Comparison of ENCODE assay signal across 1 cellular context in genomic region chr17:58631523-58632323, GRCh38.
A peak's percentile ranks its signal among the peaks of the same experiment; 100 is the strongest.
TF ChIP-seq lines count a peak whose summit lies in the region.

No MANE protein-coding gene starts in this region.

TF ChIP-seq in K562, 482 proteins besides CTCF, POLR2A, EP300 and RAD21 (continued from another document and continues in another):
- TF ChIP-seq SFPQ (IDR thresholded peaks at IDR 0.05; ENCODE audit: low read depth, low read length) (0 out of 2 replicates have a peak, but pooled peaks have one; percentile 1), ESRRA (IDR thresholded peaks at IDR 0.05; ENCODE audit: borderline replicate concordance, low read depth) (peak; percentile 55; the same call in 1 of the 2 replicates), NFRKB (IDR thresholded peaks at IDR 0.05; ENCODE audit: low read depth) (no peak), HMGN3 (IDR thresholded peaks at IDR 0.05; ENCODE audit: borderline replicate concordance, extremely low read depth, insufficient read length, low read depth, low read length) (no peak), NFYB (IDR thresholded peaks at IDR 0.05; ENCODE audit: extremely low read depth, insufficient read length) (no peak), SLC30A9 (CRISPR knock-in tag; IDR thresholded peaks at IDR 0.05) (no peak), PATZ1 (CRISPR knock-in tag; IDR thresholded peaks at IDR 0.05; ENCODE audit: borderline replicate concordance) (peak; percentile 98), CBX1 (IDR thresholded peaks at IDR 0.05; ENCODE audit: low read depth) (peak; percentile 100), GATAD2B (IDR thresholded peaks at IDR 0.05; ENCODE audit: borderline replicate concordance) (peak; percentile 76), XRCC5 (IDR thresholded peaks at IDR 0.05; ENCODE audit: low read depth, low read length) (no peak), ZBTB1 (CRISPR knock-in tag; IDR thresholded peaks at IDR 0.05; ENCODE audit: borderline replicate concordance, low read depth) (peak; percentile 86), MAFG (tag; conservative IDR thresholded peaks at IDR 0.05) (peak; percentile 97), MCM5 (IDR thresholded peaks at IDR 0.05; ENCODE audit: low read depth) (no peak), SRSF1 (IDR thresholded peaks at IDR 0.05; ENCODE audit: low read depth, low read length) (no peak), TOE1 (IDR thresholded peaks at IDR 0.05; ENCODE audit: borderline replicate concordance) (peak; percentile 85), TOE1 (CRISPR knock-in tag; IDR thresholded peaks at IDR 0.05; ENCODE audit: borderline replicate concordance, low read depth) (0 out of 2 replicates have a peak, but pooled peaks have one; percentile 85), SP1 (CRISPR knock-in tag; IDR thresholded peaks at IDR 0.05) (peak; percentile 87), ZNF134 (CRISPR knock-in tag; conservative IDR thresholded peaks at IDR 0.05) (peak; percentile 62; the same call in 1 of the 2 replicates), ZNF133 (CRISPR knock-in tag; IDR thresholded peaks at IDR 0.05) (no peak), POLR2AphosphoS2 (IDR thresholded peaks at IDR 0.05; ENCODE audit: low read length) (peak; percentile 100), ZNF280B (CRISPR knock-in tag; IDR thresholded peaks at IDR 0.05) (peak; percentile 95; the same call in 1 of the 2 replicates), HSF4 (CRISPR knock-in tag; IDR thresholded peaks at IDR 0.05; ENCODE audit: borderline replicate concordance) (no peak), PTRF (tag; IDR thresholded peaks at IDR 0.05) (peak; percentile 61; the same call in 1 of the 2 replicates), CLOCK (CRISPR knock-in tag; IDR thresholded peaks at IDR 0.05; ENCODE audit: borderline replicate concordance) (no peak), ATF6 (CRISPR knock-in tag; IDR thresholded peaks at IDR 0.05) (peak; percentile 84), HES1 (IDR thresholded peaks at IDR 0.05; ENCODE audit: low read depth) (peak; percentile 61), ZNF511 (CRISPR knock-in tag; IDR thresholded peaks at IDR 0.05) (no peak), NELFE (IDR thresholded peaks at IDR 0.05; ENCODE audit: insufficient read depth, insufficient read length) (no peak), YY1 (IDR thresholded peaks at IDR 0.05; ENCODE audit: borderline replicate concordance in 1 of 3, control insufficient read depth in 1 of 3, extremely low read depth in 1 of 3, insufficient read depth in 3 of 3, insufficient read length in 1 of 3, insufficient replicate concordance in 2 of 3, low read depth in 1 of 3, low read length in 2 of 3) (peak in 1 of 3 experiments; percentile 78), SMARCE1 (IDR thresholded peaks at IDR 0.05) (peak; percentile 74; the same call in 1 of the 2 replicates), ATF3 (IDR thresholded peaks at IDR 0.05) (0 out of 2 replicates have a peak, but pooled peaks have one; percentile 16), ATF3 (CRISPR knock-in tag; conservative IDR thresholded peaks at IDR 0.05) (no peak; the same call in 1 of the 2 replicates), COPS2 (conservative IDR thresholded peaks at IDR 0.05) (no peak), CGGBP1 (CRISPR knock-in tag; IDR thresholded peaks at IDR 0.05) (peak; percentile 100), ZBTB34 (CRISPR knock-in tag; IDR thresholded peaks at IDR 0.05) (peak; percentile 75), SMAD2 (IDR thresholded peaks at IDR 0.05; ENCODE audit: low read depth, low read length) (no peak), GTF2F1 (IDR thresholded peaks at IDR 0.05; ENCODE audit: low read depth, low read length) (peak; percentile 100), FOXA1 (IDR thresholded peaks at IDR 0.05; ENCODE audit: borderline replicate concordance) (no peak), ZNF77 (CRISPR knock-in tag; IDR thresholded peaks at IDR 0.05) (peak; percentile 97), ZNF76 (CRISPR knock-in tag; IDR thresholded peaks at IDR 0.05; ENCODE audit: borderline replicate concordance) (no peak), SRF (CRISPR knock-in tag; IDR thresholded peaks at IDR 0.05) (peak; percentile 83 to 93; a peak in 2 of 4 replicates), ELK1 (CRISPR knock-in tag; IDR thresholded peaks at IDR 0.05) (no peak), MBD1 (CRISPR knock-in tag; IDR thresholded peaks at IDR 0.05) (no peak), THAP7 (CRISPR knock-in tag; IDR thresholded peaks at IDR 0.05) (peak; percentile 96), ZNF239 (CRISPR knock-in tag; IDR thresholded peaks at IDR 0.05) (no peak)
